29 cellular contexts compared by ENCODE assay signal in the genomic region with DNA sequence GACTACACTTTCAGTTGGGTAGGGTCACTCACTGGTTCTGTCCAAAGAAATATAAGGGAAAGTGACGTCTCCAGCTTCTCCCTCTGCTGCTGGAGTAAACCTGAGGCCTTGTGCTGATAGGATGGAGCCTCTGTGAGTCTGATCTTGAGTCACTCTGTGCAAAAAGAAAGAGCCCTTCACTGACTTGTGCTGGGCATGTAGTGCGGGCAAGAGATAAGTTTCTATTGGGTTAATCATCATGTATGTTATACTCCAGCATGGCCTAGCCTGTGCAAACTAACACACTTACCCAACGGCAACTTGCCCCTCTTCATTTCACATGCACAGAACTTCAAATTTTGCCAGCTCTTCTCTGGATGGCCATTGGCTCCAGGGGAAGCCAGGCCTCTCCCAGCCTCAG.
DNase-seq lines count a peak whose midpoint lies in the region; ATAC-seq, FAIRE-seq and TF ChIP-seq lines count a peak whose summit lies in the region.
"Had no signal": no experiment of that assay in that cellular context is flagged by ENCODE, and none has a peak within 500 bp of the region (broad histone marks: within the 10 kb centered on the region; RNA-seq: fewer than 3 reads in every experiment).

No MANE protein-coding gene starts in this region.

- no peak for ATAC-seq in aorta (ENCODE audit: low FRiP score)
- ATAC-seq: GM12878 had no signal

- no peaks in the 10 kb centered on the region for H3K36me3 Mint-ChIP-seq in neural crest cell (ENCODE audit: low read depth)
- H3K36me3 Mint-ChIP-seq: CD14-positive monocyte; CD4-positive, alpha-beta memory T cell; CD4-positive, CD25-positive, alpha-beta regulatory T cell; CD8-positive, alpha-beta memory T cell had no signal

- no peaks in the 10 kb centered on the region for H3K36me3 ChIP-seq in bronchial epithelial cell (ENCODE audit: control insufficient read depth, insufficient read depth, low read length)
- no peaks in the 10 kb centered on the region for H3K36me3 ChIP-seq in esophagus muscularis mucosa
- H3K36me3 ChIP-seq in aorta (ENCODE audit: control insufficient read depth in 1 of 2, insufficient read depth in 2 of 2, low read length in 1 of 2): no peaks in the 10 kb centered on the region
- H3K36me3 ChIP-seq: BE2C, BLaER1 had no signal

- intact Hi-C loops in esophagus muscularis mucosa (cut with DNase I): no loop called here
- intact Hi-C loops in aorta (cut with DNase I): no loop called here

- TF ChIP-seq POLR2A in esophagus muscularis mucosa (IDR thresholded peaks at IDR 0.05; ENCODE audit: low read depth): no peak

- H3K9me3 ChIP-seq in esophagus muscularis mucosa: peaks cover 0 to 7% (median 2%) of the 10 kb centered on the region in 4 donors
- no peaks in the 10 kb centered on the region for H3K9me3 ChIP-seq in aorta (ENCODE audit: control insufficient read depth, low read length)
- H3K9me3 ChIP-seq: BE2C had no signal

- H3K27me3 ChIP-seq in bronchial epithelial cell (ENCODE audit: control insufficient read depth, insufficient read depth, low read length) (no peaks in the 10 kb centered on the region), esophagus muscularis mucosa (no peaks in the 10 kb centered on the region), aorta (ENCODE audit: control insufficient read depth in 1 of 2, insufficient read depth in 2 of 2, low read length in 1 of 2) (no peaks in the 10 kb centered on the region)
- H3K27me3 ChIP-seq: BE2C, BLaER1 had no signal

- H3K27ac ChIP-seq in esophagus muscularis mucosa (replicated peaks in 1 of 4) (no peak overlapping the region), aorta (ENCODE audit: low read depth in 1 of 2, low read length in 2 of 2) (no peak overlapping the region)
- H3K27ac ChIP-seq: BLaER1 had no signal

- no peaks in the 10 kb centered on the region for H3K27me3 Mint-ChIP-seq in neural crest cell (ENCODE audit: low read depth)
- H3K27me3 Mint-ChIP-seq: CD4-positive, CD25-positive, alpha-beta regulatory T cell had no signal

- DNase-seq in bronchial epithelial cell (ENCODE audit: low read depth) (no peak), epithelial cell of esophagus (ENCODE audit: low read depth) (peak; percentile 35), neural crest cell (ENCODE audit: low read depth, low spot score) (no peak), esophagus muscularis mucosa (ENCODE audit: extremely low spot score) (no peak), aorta (no peak), KBM-7 (no peak), UCSD-AML1 (lab: John Stamatoyannopoulos, UW; ENCODE audit: unreplicated experiment) (no peak)
- DNase-seq: 8988T; ACHN; BE2C; C1 segment of cervical spinal cord; CD4-positive, alpha-beta memory T cell; CD4-positive, CD25-positive, alpha-beta regulatory T cell; CD8-positive, alpha-beta memory T cell; COR-L47; DMS 273 treated with DMSO at 0.1 percent for 48 hours; DMS153; DMS53; DMS79; DND-41; EL; GDM1 had no signal

- no peak for TF ChIP-seq CTCF in bronchial epithelial cell (IDR thresholded peaks at IDR 0.05; ENCODE audit: insufficient read depth, low read length, severe bottlenecking)
- TF ChIP-seq CTCF in epithelial cell of esophagus (IDR thresholded peaks at IDR 0.05; ENCODE audit: insufficient read depth, low read depth, low read length, missing control alignments): no peak
- no peak for TF ChIP-seq CTCF in neural crest cell (conservative IDR thresholded peaks at IDR 0.05)
- TF ChIP-seq CTCF in esophagus muscularis mucosa (IDR thresholded peaks at IDR 0.05): no peak

- H3K4me1 ChIP-seq in esophagus muscularis mucosa (no peaks in the 10 kb centered on the region), aorta (ENCODE audit: control insufficient read depth in 1 of 2, insufficient read depth in 2 of 2, low read length in 2 of 2) (no peaks in the 10 kb centered on the region)
- H3K4me1 ChIP-seq: BE2C had no signal

- no peak overlapping the region for H3K4me3 ChIP-seq in bronchial epithelial cell (ENCODE audit: low read depth, low read length)
- no peak overlapping the region for H3K4me3 ChIP-seq in epithelial cell of esophagus (ENCODE audit: low read length)
- no peak overlapping the region for H3K4me3 ChIP-seq in esophagus muscularis mucosa
- H3K4me3 ChIP-seq in aorta (ENCODE audit: low read length in 2 of 2): no peak overlapping the region
- H3K4me3 ChIP-seq: BLaER1, GM12878 had no signal

- peaks cover 8% of the 10 kb centered on the region for H3K9me3 Mint-ChIP-seq in neural crest cell

- FAIRE-seq in bronchial epithelial cell (lab: Jason Lieb, UNC): peak; percentile 77
- FAIRE-seq: A204.1, GM12878, GM12892, GM18507, GM19239 had no signal

- WGBS in esophagus muscularis mucosa: 90% methylated on average over 3 of the region's 3 CpGs
- 93% methylated on average over 3 of the region's 3 CpGs for WGBS in aorta, 2 donors

- in situ Hi-C loops in KBM-7 (cut with MboI; ENCODE audit: low pct_unique_long_range_greater_than_20kb, low sequenced_read_pairs): no loop called here

- peak overlapping the region; percentile 53 for H3K27ac Mint-ChIP-seq in neural crest cell (ENCODE audit: unreplicated experiment)
- H3K27ac Mint-ChIP-seq: CD14-positive monocyte; CD4-positive, alpha-beta memory T cell; CD4-positive, CD25-positive, alpha-beta regulatory T cell; CD8-positive, alpha-beta memory T cell had no signal

- H3K4me3 Mint-ChIP-seq in neural crest cell: no peak overlapping the region
- H3K4me3 Mint-ChIP-seq: CD14-positive monocyte; CD4-positive, alpha-beta memory T cell; CD4-positive, CD25-positive, alpha-beta regulatory T cell; CD8-positive, alpha-beta memory T cell had no signal

- peaks cover 24% of the 10 kb centered on the region for H3K4me1 Mint-ChIP-seq in neural crest cell
- H3K4me1 Mint-ChIP-seq: CD4-positive, alpha-beta memory T cell; CD4-positive, CD25-positive, alpha-beta regulatory T cell; CD8-positive, alpha-beta memory T cell had no signal

- TF ChIP-seq EP300 in esophagus muscularis mucosa (IDR thresholded peaks at IDR 0.05): no peak
